In the genomic region with DNA sequence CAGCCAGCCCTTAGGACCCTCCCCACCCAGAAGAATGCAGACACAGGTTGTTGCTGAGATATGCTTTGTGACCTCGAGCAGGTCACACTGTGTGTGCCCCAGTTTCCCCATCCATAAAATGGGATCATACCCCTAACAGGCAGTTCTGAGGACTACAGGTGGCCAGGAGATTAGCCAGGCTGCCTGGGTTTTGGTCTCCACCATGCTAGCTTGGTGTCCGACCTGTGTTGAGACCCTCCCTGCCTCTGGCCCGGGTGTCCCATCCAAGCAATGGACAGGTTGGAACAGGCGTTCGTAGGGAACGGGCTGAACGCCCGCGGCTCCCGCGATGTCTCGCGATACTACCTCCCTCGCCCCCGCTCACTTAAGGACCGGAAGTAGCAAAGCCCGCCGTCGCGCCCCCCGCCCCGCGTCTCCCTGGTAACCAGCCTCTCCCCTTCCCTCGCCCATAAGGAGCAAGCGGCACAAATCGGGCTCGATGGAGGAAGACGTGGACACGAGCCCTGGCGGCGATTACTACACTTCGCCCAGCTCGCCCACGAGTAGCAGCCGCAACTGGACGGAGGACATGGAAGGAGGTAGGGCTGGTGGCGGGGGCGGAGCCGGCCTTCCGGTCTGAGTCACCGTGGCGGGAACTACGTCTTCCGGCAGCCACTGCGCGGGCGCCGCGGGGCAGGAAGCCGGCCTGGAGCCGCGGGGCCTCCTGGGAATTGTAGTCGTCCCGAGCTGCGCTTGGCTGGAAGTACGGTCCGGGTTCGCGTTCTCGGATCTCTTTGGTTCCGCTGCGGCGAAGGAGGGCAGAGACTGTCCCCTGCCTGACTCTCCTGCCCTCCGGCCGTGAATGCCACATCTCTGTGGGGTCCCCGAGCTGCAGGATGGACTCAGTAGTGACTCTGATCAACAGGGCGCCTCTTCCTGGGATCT, we compare ENCODE assay signal across 1 cellular context.
A peak's percentile ranks its signal among the peaks of the same experiment; 100 is the strongest.
TF ChIP-seq lines count a peak whose summit lies in the region.

No MANE protein-coding gene starts in this region.

TF ChIP-seq in HepG2, 621 proteins besides CTCF, POLR2A, EP300 and RAD21 (continued from another document and continues in another):
- TF ChIP-seq SRY (CRISPR knock-in tag; IDR thresholded peaks at IDR 0.05) (no peak), NCOA2 (CRISPR knock-in tag; IDR thresholded peaks at IDR 0.05) (no peak), CENPX (CRISPR knock-in tag; IDR thresholded peaks at IDR 0.05) (no peak), ZBTB3 (CRISPR knock-in tag; IDR thresholded peaks at IDR 0.05; ENCODE audit: borderline replicate concordance, low read depth) (no peak), ZKSCAN5 (CRISPR knock-in tag; IDR thresholded peaks at IDR 0.05) (no peak), REXO4 (CRISPR knock-in tag; IDR thresholded peaks at IDR 0.05; ENCODE audit: borderline replicate concordance) (no peak), ZC3H4 (CRISPR knock-in tag; IDR thresholded peaks at IDR 0.05; ENCODE audit: borderline replicate concordance) (no peak), FOSL2 (CRISPR knock-in tag; IDR thresholded peaks at IDR 0.05) (peak; percentile 97), ZNF260 (CRISPR knock-in tag; IDR thresholded peaks at IDR 0.05; ENCODE audit: borderline replicate concordance, low read depth) (no peak), NAIF1 (CRISPR knock-in tag; IDR thresholded peaks at IDR 0.05; ENCODE audit: borderline replicate concordance) (no peak), AHDC1 (CRISPR knock-in tag; IDR thresholded peaks at IDR 0.05; ENCODE audit: borderline replicate concordance) (no peak), PRPF4 (IDR thresholded peaks at IDR 0.05; ENCODE audit: low read depth, low read length, poor library complexity, severe bottlenecking) (no peak), MTA3 (CRISPR knock-in tag; IDR thresholded peaks at IDR 0.05) (no peak), ETS1 (CRISPR knock-in tag; IDR thresholded peaks at IDR 0.05) (no peak), KAT2B (IDR thresholded peaks at IDR 0.05; ENCODE audit: borderline replicate concordance, low read depth, low read length) (no peak), ZNF883 (CRISPR knock-in tag; IDR thresholded peaks at IDR 0.05; ENCODE audit: not compliant biosample characterization) (no peak), ZIK1 (CRISPR knock-in tag; IDR thresholded peaks at IDR 0.05; ENCODE audit: borderline replicate concordance, low read depth) (no peak), ZNF407 (CRISPR knock-in tag; IDR thresholded peaks at IDR 0.05; ENCODE audit: not compliant biosample characterization) (no peak), MATR3 (CRISPR knock-in tag; IDR thresholded peaks at IDR 0.05) (no peak), POLR2G (IDR thresholded peaks at IDR 0.05; ENCODE audit: low read depth, low read length) (peak; percentile 73; the same call in 1 of the 2 replicates), REL (CRISPR knock-in tag; conservative IDR thresholded peaks at IDR 0.05) (no peak)
- TF ChIP-seq, protein P1, sequence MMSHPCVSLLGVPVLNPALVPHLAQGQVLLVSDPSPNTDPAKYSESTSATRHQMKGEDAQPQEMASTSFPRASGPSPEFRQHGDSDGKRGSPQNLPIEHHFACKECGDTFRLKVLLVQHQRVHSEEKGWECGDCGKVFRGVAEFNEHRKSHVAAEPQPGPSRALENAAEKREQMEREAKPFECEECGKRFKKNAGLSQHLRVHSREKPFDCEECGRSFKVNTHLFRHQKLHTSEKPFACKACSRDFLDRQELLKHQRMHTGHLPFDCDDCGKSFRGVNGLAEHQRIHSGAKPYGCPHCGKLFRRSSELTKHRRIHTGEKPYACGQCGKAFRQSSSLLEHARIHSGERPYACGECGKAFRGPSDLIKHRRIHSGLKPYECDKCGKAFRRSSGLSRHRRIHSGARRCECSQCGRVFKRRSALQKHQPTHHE (CRISPR knock-in tag; IDR thresholded peaks at IDR 0.05; ENCODE audit: borderline replicate concordance), result no peak
- TF ChIP-seq, protein P2, sequence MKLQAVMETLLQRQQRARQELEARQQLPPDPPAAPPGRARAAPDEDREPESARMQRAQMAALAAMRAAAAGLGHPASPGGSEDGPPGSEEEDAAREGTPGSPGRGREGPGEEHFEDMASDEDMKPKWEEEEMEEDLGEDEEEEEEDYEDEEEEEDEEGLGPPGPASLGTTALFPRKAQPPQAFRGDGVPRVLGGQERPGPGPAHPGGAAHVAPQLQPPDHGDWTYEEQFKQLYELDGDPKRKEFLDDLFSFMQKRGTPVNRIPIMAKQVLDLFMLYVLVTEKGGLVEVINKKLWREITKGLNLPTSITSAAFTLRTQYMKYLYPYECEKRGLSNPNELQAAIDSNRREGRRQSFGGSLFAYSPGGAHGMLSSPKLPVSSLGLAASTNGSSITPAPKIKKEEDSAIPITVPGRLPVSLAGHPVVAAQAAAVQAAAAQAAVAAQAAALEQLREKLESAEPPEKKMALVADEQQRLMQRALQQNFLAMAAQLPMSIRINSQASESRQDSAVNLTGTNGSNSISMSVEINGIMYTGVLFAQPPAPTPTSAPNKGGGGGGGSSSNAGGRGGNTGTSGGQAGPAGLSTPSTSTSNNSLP (IDR thresholded peaks at IDR 0.05; ENCODE audit: low read depth, low read length), result no peak
- TF ChIP-seq, protein P3, sequence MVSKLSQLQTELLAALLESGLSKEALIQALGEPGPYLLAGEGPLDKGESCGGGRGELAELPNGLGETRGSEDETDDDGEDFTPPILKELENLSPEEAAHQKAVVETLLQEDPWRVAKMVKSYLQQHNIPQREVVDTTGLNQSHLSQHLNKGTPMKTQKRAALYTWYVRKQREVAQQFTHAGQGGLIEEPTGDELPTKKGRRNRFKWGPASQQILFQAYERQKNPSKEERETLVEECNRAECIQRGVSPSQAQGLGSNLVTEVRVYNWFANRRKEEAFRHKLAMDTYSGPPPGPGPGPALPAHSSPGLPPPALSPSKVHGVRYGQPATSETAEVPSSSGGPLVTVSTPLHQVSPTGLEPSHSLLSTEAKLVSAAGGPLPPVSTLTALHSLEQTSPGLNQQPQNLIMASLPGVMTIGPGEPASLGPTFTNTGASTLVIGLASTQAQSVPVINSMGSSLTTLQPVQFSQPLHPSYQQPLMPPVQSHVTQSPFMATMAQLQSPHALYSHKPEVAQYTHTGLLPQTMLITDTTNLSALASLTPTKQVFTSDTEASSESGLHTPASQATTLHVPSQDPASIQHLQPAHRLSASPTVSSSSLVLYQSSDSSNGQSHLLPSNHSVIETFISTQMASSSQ (IDR thresholded peaks at IDR 0.05; ENCODE audit: low read depth), result no peak
- TF ChIP-seq, protein P3 (CRISPR knock-in tag; IDR thresholded peaks at IDR 0.05; ENCODE audit: borderline replicate concordance), result peak; percentile 21; the same call in 1 of the 2 replicates
